ENCODE assay signal across 8 cellular contexts in the genomic region with DNA sequence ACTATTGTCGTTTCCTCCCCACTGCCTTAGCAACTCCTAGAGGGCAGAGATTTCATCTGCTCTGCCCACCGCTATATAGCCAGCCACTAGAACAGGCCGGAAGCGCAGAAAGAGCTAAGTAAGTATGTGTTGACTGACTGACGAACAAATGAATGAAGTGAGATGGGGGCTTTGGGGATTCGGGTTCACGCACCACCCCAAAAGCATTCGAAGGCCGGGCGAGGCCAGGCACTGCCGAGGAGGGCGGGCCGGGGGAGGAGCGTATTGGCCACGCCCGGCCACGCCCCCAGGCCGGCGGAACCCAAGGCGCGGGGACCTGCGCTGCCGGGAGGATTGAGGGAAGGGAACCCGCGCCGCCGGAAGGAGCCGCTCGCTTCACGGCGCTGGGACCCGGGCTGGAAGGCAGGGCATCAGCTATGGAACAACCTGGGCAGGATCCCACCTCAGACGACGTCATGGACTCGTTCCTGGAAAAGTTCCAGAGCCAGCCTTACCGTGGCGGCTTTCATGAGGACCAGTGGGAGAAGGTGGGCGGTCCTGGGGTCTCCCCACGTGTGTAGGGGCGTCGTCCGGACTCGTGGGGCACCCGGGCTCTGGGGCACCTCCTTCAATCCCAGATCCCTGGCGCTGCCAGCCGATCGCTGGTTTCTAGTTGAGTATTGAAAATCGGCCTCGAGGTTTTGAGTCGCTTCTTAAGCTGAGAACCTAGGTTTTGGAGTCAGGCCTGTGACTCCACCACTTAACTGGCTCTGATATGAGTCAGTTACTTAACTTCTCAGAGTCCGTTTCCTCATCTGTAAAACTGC. TPM values are rescaled to one million over a fixed set of nuclear protein-coding genes. Genes with fewer than 3 reads are reported as not detected.
DNase-seq lines count a peak whose midpoint lies in the region; ATAC-seq and TF ChIP-seq lines count a peak whose summit lies in the region.

TTC4 (plus strand) TSS at position 369 of the 806 bp plus-strand sequence; CDS start at position 417, 48 bp downstream.

- peak within 1 kb of the TSS; percentile 89 for H3K4me3 Mint-ChIP-seq in dendritic cell treated with granulocyte-macrophage colony-stimulating factor and Interleukin-4, amounts not matched to agents 40 ng/mL and 50 ng/mL, for 4 days

- H3K27me3 ChIP-seq in BE2C (no peaks in the 10 kb centered on the region), left lung (no peaks in the 10 kb centered on the region)

- peak within 1 kb of the TSS; percentile 26 to 80 for H3K27ac ChIP-seq in left lung

- H3K4me1 Mint-ChIP-seq in dendritic cell treated with granulocyte-macrophage colony-stimulating factor and Interleukin-4, amounts not matched to agents 40 ng/mL and 50 ng/mL, for 4 days (ENCODE audit: low read depth) = peaks cover 27% of the 10 kb centered on the region

- peak; percentile 80 for DNase-seq in BE2C
- DNase-seq in GM19238 (ENCODE audit: insufficient read length, low spot score) = peak; percentile 83
- peak; percentile 18 for DNase-seq in NCI-H524 treated with DMSO at 0.1 percent for 48 hours (lab: John Stamatoyannopoulos, UW)
- DNase-seq in activated CD4-positive, alpha-beta T cell treated with anti-CD3 and anti-CD28 coated beads, Interleukin-2, amount 50 U/mL, for 1 hour = peak; percentile 78
- peak; percentile 83 to 97 for DNase-seq in left lung
- DNase-seq in stimulated activated CD4-positive, alpha-beta T cell treated with anti-CD3 and anti-CD28 coated beads, Interleukin-2, amount 100 ng/mL, for 4 hours (ENCODE audit: low read depth) = peak; percentile 78

- H3K36me3 Mint-ChIP-seq in dendritic cell treated with granulocyte-macrophage colony-stimulating factor and Interleukin-4, amounts not matched to agents 40 ng/mL and 50 ng/mL, for 4 days (ENCODE audit: low read depth) = peaks cover 31% of the 10 kb centered on the region

- 0 out of 2 replicates have a peak, but pooled peaks cover 2% of the 10 kb centered on the region for H3K4me1 ChIP-seq in BE2C
- peaks cover 0 to 23% of the 10 kb centered on the region in 2 donors for H3K4me1 ChIP-seq in left lung

- H3K4me3 ChIP-seq in BE2C (ENCODE audit: low read depth, low read length) (peak within 1 kb of the TSS; percentile 89), left lung (peak within 1 kb of the TSS; percentile 85 to 93)

- H3K27me3 Mint-ChIP-seq in dendritic cell treated with granulocyte-macrophage colony-stimulating factor and Interleukin-4, amounts not matched to agents 40 ng/mL and 50 ng/mL, for 4 days = peaks cover 2% of the 10 kb centered on the region

- intact Hi-C loops in dendritic cell treated with granulocyte-macrophage colony-stimulating factor and Interleukin-4, amounts not matched to agents 40 ng/mL and 50 ng/mL, for 4 days (cut with micrococcal nuclease) = loop anchor here (1.0 to 5.0 kb wide), 2 partner anchors 49 to 663 kb away; partner anchors contain the start of genes PARS2, TCEANC2 and TMEM59
- intact Hi-C loops in left lung (cut with DNase I) = no loop called here

- no peak for TF ChIP-seq CTCF in BE2C (IDR thresholded peaks at IDR 0.05; ENCODE audit: low read depth, low read length)
- no peak for TF ChIP-seq CTCF in left lung (IDR thresholded peaks at IDR 0.05)

- H3K36me3 ChIP-seq in BE2C (no peaks in the 10 kb centered on the region; the same call in 1 of the 2 replicates), left lung (peaks cover 1 to 29% of the 10 kb centered on the region in 2 donors)

- ATAC-seq in HG03439 (IDR thresholded peaks at IDR 0.05; ENCODE audit: unreplicated experiment) (peak; percentile 96), left lung (peak; percentile 100)

- no peaks in the 10 kb centered on the region for H3K9me3 ChIP-seq in BE2C
- H3K9me3 ChIP-seq in left lung = no peaks in the 10 kb centered on the region

- H3K27ac Mint-ChIP-seq in dendritic cell treated with granulocyte-macrophage colony-stimulating factor and Interleukin-4, amounts not matched to agents 40 ng/mL and 50 ng/mL, for 4 days = peak within 1 kb of the TSS; percentile 85

- no peaks in the 10 kb centered on the region for H3K9me3 Mint-ChIP-seq in dendritic cell treated with granulocyte-macrophage colony-stimulating factor and Interleukin-4, amounts not matched to agents 40 ng/mL and 50 ng/mL, for 4 days

RNA-seq across cellular contexts. Expression of gene TTC4, which starts in this region (rescaled TPM):
- 32.3 TPM for polyA plus RNA-seq in BE2C (2012; ENCODE audit: insufficient read depth, insufficient read length, low read depth)
- 10 to 100 TPM; 15.0 to 20.0 TPM for total RNA-seq in left lung

Comparison
In these comparisons a context has a peak if more than half of its experiments do, and no peak if none do; other contexts are left out.
1. Peak in every context shown above with its lines: DNase-seq, ATAC-seq, H3K4me3 ChIP-seq and H3K27ac ChIP-seq.
2. DNase-seq: peak in every context shown above with its lines; median percentile 90 in left lung; 83 in GM19238; 80 in BE2C; 78 in activated CD4-positive, alpha-beta T cell treated with anti-CD3 and anti-CD28 coated beads, Interleukin-2, amount 50 U/mL, for 1 hour; 78 in stimulated activated CD4-positive, alpha-beta T cell treated with anti-CD3 and anti-CD28 coated beads, Interleukin-2, amount 100 ng/mL, for 4 hours; 18 in NCI-H524 treated with DMSO at 0.1 percent for 48 hours.